8 cellular contexts compared by ENCODE assay signal in genomic region chr5:90940227-90940995, GRCh38.
DNase-seq lines count a peak whose midpoint lies in the region; ATAC-seq, FAIRE-seq and TF ChIP-seq lines count a peak whose summit lies in the region.

No MANE protein-coding gene starts in this region.

- peak overlapping the region; percentile 96 for H3K27ac Mint-ChIP-seq in GM23338
- H3K27ac Mint-ChIP-seq in CD14-positive monocyte: no peak overlapping the region

- no peak overlapping the region; the same call in 2 of the 3 replicates for H3K4me3 Mint-ChIP-seq in GM23338
- H3K4me3 Mint-ChIP-seq in CD14-positive monocyte: no peak overlapping the region

- TF ChIP-seq CTCF in GM23338 (conservative IDR thresholded peaks at IDR 0.05; ENCODE audit: low read depth in 2 of 2) (no peak), LNCaP clone FGC (IDR thresholded peaks at IDR 0.05; ENCODE audit: control insufficient read depth, extremely low read depth, insufficient read depth) (no peak), VCaP (conservative IDR thresholded peaks at IDR 0.05) (no peak), CD14-positive monocyte (IDR thresholded peaks at IDR 0.05) (no peak)

- FAIRE-seq in GM18507 (lab: Jason Lieb, UNC): peak; percentile 70

- no peak overlapping the region for H2AFZ ChIP-seq in GM23338

- H3K9me2 ChIP-seq in GM23338 (ENCODE audit: insufficient read depth): no peaks in the 10 kb centered on the region

- H3K36me3 ChIP-seq in GM23338 (ENCODE audit: insufficient read depth): no peaks in the 10 kb centered on the region

- peak; percentile 100 for ATAC-seq in GM23338

- H3K4me1 ChIP-seq in GM23338 (ENCODE audit: insufficient read depth): peaks cover 10% of the 10 kb centered on the region

- H3K4me1 Mint-ChIP-seq in GM23338 (peaks cover 27% of the 10 kb centered on the region), CD14-positive monocyte (peaks cover 2% of the 10 kb centered on the region)

- H4K20me1 ChIP-seq in GM23338 (replicated peaks; ENCODE audit: insufficient read depth): no peaks in the 10 kb centered on the region

- H3K27ac ChIP-seq in GM23338 (ENCODE audit: low read depth) (peak overlapping the region; percentile 82), VCaP (peak overlapping the region; percentile 88)

- no peaks in the 10 kb centered on the region for H3K27me3 ChIP-seq in GM23338 (ENCODE audit: insufficient read depth)

- no peaks in the 10 kb centered on the region for H3F3A ChIP-seq in GM23338 (replicated peaks; ENCODE audit: low read depth)

- no peak overlapping the region for H3K4me3 ChIP-seq in GM23338
- no peak overlapping the region for H3K4me3 ChIP-seq in LNCaP clone FGC (ENCODE audit: low read depth, low read length)

- DNase-seq in GM18507 (ENCODE audit: extremely low spot score, insufficient read length, low read depth): peak; percentile 5
- peak; percentile 91 for DNase-seq in GM23338 (ENCODE audit: low spot score)
- DNase-seq in LNCaP clone FGC (ENCODE audit: low read depth): peak; percentile 35
- DNase-seq in globus pallidus (ENCODE audit: low spot score): peak; percentile 3
- peak; percentile 43 for DNase-seq in stimulated activated CD4-positive, alpha-beta T cell treated with anti-CD3 and anti-CD28 coated beads, Interleukin-15, amount 100 ng/mL, for 24 hours
- no peak for DNase-seq in CD14-positive monocyte (ENCODE audit: low spot score)
- no peak for DNase-seq in superior temporal gyrus (ENCODE audit: extremely low spot score)

- H3K79me2 ChIP-seq in GM23338 (replicated peaks; ENCODE audit: insufficient read depth): 0 out of 2 replicates have a peak, but pooled peaks cover 3% of the 10 kb centered on the region

- no peak overlapping the region for H3K4me2 ChIP-seq in GM23338

- intact Hi-C loops in CD14-positive monocyte (cut with micrococcal nuclease): no loop called here

- H3K36me3 Mint-ChIP-seq in GM23338 (ENCODE audit: low read depth) (peaks cover 7% of the 10 kb centered on the region; the same call in 2 of the 3 replicates), CD14-positive monocyte (no peaks in the 10 kb centered on the region)

- H3K27me3 Mint-ChIP-seq in GM23338 (ENCODE audit: insufficient read depth, low read depth, poor library complexity) (no peaks in the 10 kb centered on the region), CD14-positive monocyte (ENCODE audit: low read depth in 3 of 3) (no peaks in the 10 kb centered on the region)

- no peaks in the 10 kb centered on the region for H3K9me3 Mint-ChIP-seq in GM23338
- no peaks in the 10 kb centered on the region for H3K9me3 Mint-ChIP-seq in CD14-positive monocyte

TF ChIP-seq in GM23338, 12 proteins besides CTCF, POLR2A, EP300 and RAD21:
- TF ChIP-seq EZH2 (IDR thresholded peaks at IDR 0.05; ENCODE audit: low read depth, unreplicated experiment) (no peak), POLR2AphosphoS5 (IDR thresholded peaks at IDR 0.05; ENCODE audit: low read depth) (no peak), ZNF114 (CRISPR knock-in tag; IDR thresholded peaks at IDR 0.05) (no peak), NANOG (IDR thresholded peaks at IDR 0.05; ENCODE audit: borderline replicate concordance) (no peak), ZNF462 (CRISPR knock-in tag; IDR thresholded peaks at IDR 0.05) (no peak), STAT1 (IDR thresholded peaks at IDR 0.05; ENCODE audit: unreplicated experiment) (no peak), CREB1 (CRISPR knock-in tag; IDR thresholded peaks at IDR 0.05; ENCODE audit: low read depth) (no peak), EZH2phosphoT487 (IDR thresholded peaks at IDR 0.05; ENCODE audit: unreplicated experiment) (no peak)
- TF ChIP-seq, protein P1, sequence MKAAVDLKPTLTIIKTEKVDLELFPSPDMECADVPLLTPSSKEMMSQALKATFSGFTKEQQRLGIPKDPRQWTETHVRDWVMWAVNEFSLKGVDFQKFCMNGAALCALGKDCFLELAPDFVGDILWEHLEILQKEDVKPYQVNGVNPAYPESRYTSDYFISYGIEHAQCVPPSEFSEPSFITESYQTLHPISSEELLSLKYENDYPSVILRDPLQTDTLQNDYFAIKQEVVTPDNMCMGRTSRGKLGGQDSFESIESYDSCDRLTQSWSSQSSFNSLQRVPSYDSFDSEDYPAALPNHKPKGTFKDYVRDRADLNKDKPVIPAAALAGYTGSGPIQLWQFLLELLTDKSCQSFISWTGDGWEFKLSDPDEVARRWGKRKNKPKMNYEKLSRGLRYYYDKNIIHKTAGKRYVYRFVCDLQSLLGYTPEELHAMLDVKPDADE (IDR thresholded peaks at IDR 0.05): no peak
- TF ChIP-seq, protein P2, sequence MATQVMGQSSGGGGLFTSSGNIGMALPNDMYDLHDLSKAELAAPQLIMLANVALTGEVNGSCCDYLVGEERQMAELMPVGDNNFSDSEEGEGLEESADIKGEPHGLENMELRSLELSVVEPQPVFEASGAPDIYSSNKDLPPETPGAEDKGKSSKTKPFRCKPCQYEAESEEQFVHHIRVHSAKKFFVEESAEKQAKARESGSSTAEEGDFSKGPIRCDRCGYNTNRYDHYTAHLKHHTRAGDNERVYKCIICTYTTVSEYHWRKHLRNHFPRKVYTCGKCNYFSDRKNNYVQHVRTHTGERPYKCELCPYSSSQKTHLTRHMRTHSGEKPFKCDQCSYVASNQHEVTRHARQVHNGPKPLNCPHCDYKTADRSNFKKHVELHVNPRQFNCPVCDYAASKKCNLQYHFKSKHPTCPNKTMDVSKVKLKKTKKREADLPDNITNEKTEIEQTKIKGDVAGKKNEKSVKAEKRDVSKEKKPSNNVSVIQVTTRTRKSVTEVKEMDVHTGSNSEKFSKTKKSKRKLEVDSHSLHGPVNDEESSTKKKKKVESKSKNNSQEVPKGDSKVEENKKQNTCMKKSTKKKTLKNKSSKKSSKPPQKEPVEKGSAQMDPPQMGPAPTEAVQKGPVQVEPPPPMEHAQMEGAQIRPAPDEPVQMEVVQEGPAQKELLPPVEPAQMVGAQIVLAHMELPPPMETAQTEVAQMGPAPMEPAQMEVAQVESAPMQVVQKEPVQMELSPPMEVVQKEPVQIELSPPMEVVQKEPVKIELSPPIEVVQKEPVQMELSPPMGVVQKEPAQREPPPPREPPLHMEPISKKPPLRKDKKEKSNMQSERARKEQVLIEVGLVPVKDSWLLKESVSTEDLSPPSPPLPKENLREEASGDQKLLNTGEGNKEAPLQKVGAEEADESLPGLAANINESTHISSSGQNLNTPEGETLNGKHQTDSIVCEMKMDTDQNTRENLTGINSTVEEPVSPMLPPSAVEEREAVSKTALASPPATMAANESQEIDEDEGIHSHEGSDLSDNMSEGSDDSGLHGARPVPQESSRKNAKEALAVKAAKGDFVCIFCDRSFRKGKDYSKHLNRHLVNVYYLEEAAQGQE (IDR thresholded peaks at IDR 0.05; ENCODE audit: unreplicated experiment): no peak

Comparison
In these comparisons a context has a peak if more than half of its experiments do, and no peak if none do; other contexts are left out.
1. DNase-seq: peak in GM18507 (single experiment), GM23338 (single experiment), LNCaP clone FGC (single experiment), globus pallidus (single experiment) and stimulated activated CD4-positive, alpha-beta T cell treated with anti-CD3 and anti-CD28 coated beads, Interleukin-15, amount 100 ng/mL, for 24 hours (single experiment); none in CD14-positive monocyte (single experiment) and superior temporal gyrus (single experiment).